ENCODE assay signal across 8 cellular contexts in the genomic region with DNA sequence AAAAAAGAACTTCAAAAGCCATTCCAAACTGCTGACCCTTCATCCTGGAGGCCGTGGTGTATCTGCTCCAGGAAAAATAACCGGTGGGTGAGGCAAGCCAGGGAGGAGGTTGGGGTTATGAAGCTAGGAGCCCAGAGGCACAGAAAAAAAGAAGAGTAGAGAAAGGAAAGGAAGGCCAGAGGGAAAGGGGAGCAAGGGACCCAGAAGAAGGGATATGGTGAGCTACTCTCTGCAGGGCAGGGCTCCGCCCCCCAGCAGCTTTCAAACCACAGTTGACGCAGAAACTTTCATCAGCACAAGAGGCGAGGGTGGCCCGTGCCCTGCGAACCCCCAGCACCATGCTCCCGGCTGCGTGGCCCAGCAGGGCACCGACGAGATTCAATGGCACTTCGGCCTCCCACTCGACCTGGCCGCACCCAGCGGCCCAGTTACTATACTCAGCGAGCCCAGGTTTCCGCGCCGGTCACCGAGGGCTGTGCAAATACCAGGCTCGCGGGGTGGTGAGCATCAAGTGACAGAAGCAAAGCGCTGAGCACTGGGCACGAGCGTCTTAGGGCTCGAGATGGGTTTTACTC. TPM values are rescaled to one million over a fixed set of nuclear protein-coding genes. Genes with fewer than 3 reads are reported as not detected.
DNase-seq lines count a peak whose midpoint lies in the region; TF ChIP-seq lines count a peak whose summit lies in the region.

No MANE protein-coding gene starts in this region.

- H3K79me2 ChIP-seq in DOHH2 (ENCODE audit: control insufficient read depth, low read length) (peaks cover 60% of the 10 kb centered on the region), SK-N-SH (ENCODE audit: insufficient read depth) (peaks cover 15% of the 10 kb centered on the region; the same call in 1 of the 2 replicates)

- CTCF ChIA-PET in SK-N-SH (lab: Yijun Ruan, JAX): interaction anchor here (1.0 to 1.2 kb wide), 2 partner anchors 78 to 509 kb away, joined by 3 read pairs; no protein-coding TSS in a partner anchor

- DNase-seq in GM20000 (ENCODE audit: low spot score) (peak; percentile 74), HL-60 (ENCODE audit: low read depth in 1 of 2, low spot score in 1 of 2) (peak in 1 of 2 experiments; percentile 73), SK-N-SH (peak; percentile 69), left ventricle myocardium inferior (peak; percentile 24), renal cortical epithelial cell (ENCODE audit: low read depth) (peak; percentile 31), NCI-H446 treated with DMSO at 0.1 percent for 48 hours (lab: John Stamatoyannopoulos, UW) (no peak)

- H3K36me3 ChIP-seq in DOHH2 (ENCODE audit: control insufficient read depth, low read length) (peaks cover 56% of the 10 kb centered on the region), SK-N-SH (replicated peaks in 1 of 2; ENCODE audit: control insufficient read depth in 1 of 2, insufficient read depth in 2 of 2, low read length in 1 of 2) (peaks cover 6 to 11% of the 10 kb centered on the region in 2 experiments), left ventricle myocardium inferior (peaks cover 7% of the 10 kb centered on the region)

- H3F3A ChIP-seq in DOHH2 (ENCODE audit: control insufficient read depth, insufficient read depth) (no peaks in the 10 kb centered on the region), SK-N-SH (replicated peaks; ENCODE audit: insufficient read depth) (peaks cover 3% of the 10 kb centered on the region)

- peak overlapping the region; percentile 90 for H3K4me3 Mint-ChIP-seq in activated naive CD8-positive, alpha-beta T cell

- H3K9ac ChIP-seq in SK-N-SH: peak overlapping the region; percentile 77

- H3K27me3 Mint-ChIP-seq in activated naive CD8-positive, alpha-beta T cell: no peaks in the 10 kb centered on the region

- no peak for TF ChIP-seq RAD21 in SK-N-SH (IDR thresholded peaks at IDR 0.05; ENCODE audit: low read length)

- TF ChIP-seq CTCF in DOHH2 (IDR thresholded peaks at IDR 0.05; ENCODE audit: low read depth, low read length, poor library complexity, severe bottlenecking) (no peak), GM20000 (IDR thresholded peaks at IDR 0.05; ENCODE audit: extremely low read depth, missing control alignments) (no peak), HL-60 (IDR thresholded peaks at IDR 0.05; ENCODE audit: insufficient read depth, low read length) (no peak), SK-N-SH (IDR thresholded peaks at IDR 0.05) (no peak), left ventricle myocardium inferior (IDR thresholded peaks at IDR 0.05; ENCODE audit: borderline replicate concordance) (no peak)

- H3K9me2 ChIP-seq in DOHH2 (replicated peaks; ENCODE audit: control insufficient read depth, low read length) (no peaks in the 10 kb centered on the region), SK-N-SH (no peaks in the 10 kb centered on the region)

- POLR2A ChIA-PET in SK-N-SH (lab: Yijun Ruan, JAX): interaction anchor here (1.1 to 1.2 kb wide), 2 partner anchors 10 to 344 kb away, joined by 3 to 5 read pairs; a partner anchor contains a TSS

- TF ChIP-seq EP300 in SK-N-SH (IDR thresholded peaks at IDR 0.05; ENCODE audit: borderline replicate concordance in 1 of 2, low read depth in 1 of 2, low read length in 1 of 2): no peak

- peaks cover 17% of the 10 kb centered on the region for H3K36me3 Mint-ChIP-seq in activated naive CD8-positive, alpha-beta T cell

- no peaks in the 10 kb centered on the region for H3K9me3 ChIP-seq in DOHH2 (ENCODE audit: control insufficient read depth, insufficient read depth, low read length)
- no peaks in the 10 kb centered on the region for H3K9me3 ChIP-seq in SK-N-SH
- no peaks in the 10 kb centered on the region for H3K9me3 ChIP-seq in left ventricle myocardium inferior (replicated peaks)

- H2AFZ ChIP-seq in SK-N-SH (ENCODE audit: low read depth): peak overlapping the region; percentile 77; the same call in 1 of the 2 replicates

- H4K20me1 ChIP-seq in DOHH2 (ENCODE audit: control insufficient read depth, insufficient read depth, low read depth, low read length) (peaks cover 24% of the 10 kb centered on the region), SK-N-SH (ENCODE audit: insufficient read depth) (no peaks in the 10 kb centered on the region)

- no peaks in the 10 kb centered on the region for H3K27me3 ChIP-seq in DOHH2 (ENCODE audit: control insufficient read depth, low read length)
- H3K27me3 ChIP-seq in HL-60 (ENCODE audit: insufficient read depth, poor library complexity, severe bottlenecking): no peaks in the 10 kb centered on the region
- no peaks in the 10 kb centered on the region for H3K27me3 ChIP-seq in SK-N-SH (ENCODE audit: insufficient read depth)
- no peaks in the 10 kb centered on the region for H3K27me3 ChIP-seq in left ventricle myocardium inferior (ENCODE audit: low read depth)

- H3K4me3 ChIP-seq in DOHH2 (ENCODE audit: low read length) (peak overlapping the region; percentile 93), HL-60 (replicated peaks; ENCODE audit: insufficient read depth, low read length) (peak overlapping the region; percentile 69), SK-N-SH (ENCODE audit: low read depth in 2 of 2, low read length in 1 of 2) (peak overlapping the region; percentile 71 to 74), left ventricle myocardium inferior (peak overlapping the region; percentile 89)

- intact Hi-C loops in left ventricle myocardium inferior (cut with micrococcal nuclease): no loop called here

- H3K9me3 Mint-ChIP-seq in activated naive CD8-positive, alpha-beta T cell (ENCODE audit: low read depth): no peaks in the 10 kb centered on the region

- H3K4me1 ChIP-seq in DOHH2 (ENCODE audit: control insufficient read depth, low read length) (peaks cover 35% of the 10 kb centered on the region), SK-N-SH (ENCODE audit: control insufficient read depth in 1 of 2, insufficient read depth in 2 of 2, low read depth in 1 of 2, low read length in 1 of 2) (peaks cover 0 to 6% of the 10 kb centered on the region in 2 experiments; a peak in 1 of 4 replicates), left ventricle myocardium inferior (peaks cover 16% of the 10 kb centered on the region)

- peak overlapping the region; percentile 98 for H3K27ac Mint-ChIP-seq in activated naive CD8-positive, alpha-beta T cell

- WGBS in SK-N-SH (ENCODE audit: low lambda C conversion rate): 7% methylated on average over 8 of the region's 26 CpGs

- H3K27ac ChIP-seq in DOHH2 (ENCODE audit: low read depth, low read length): peak overlapping the region; percentile 66
- peak overlapping the region; percentile 93 for H3K27ac ChIP-seq in HL-60 (replicated peaks)
- H3K27ac ChIP-seq in SK-N-SH (ENCODE audit: low read depth in 2 of 2, low read length in 1 of 2): peak overlapping the region; percentile 52 to 66; a peak in 3 of 4 replicates
- H3K27ac ChIP-seq in left ventricle myocardium inferior (replicated peaks): peak overlapping the region; percentile 73

- H3K4me1 Mint-ChIP-seq in activated naive CD8-positive, alpha-beta T cell (ENCODE audit: low read depth): peaks cover 38% of the 10 kb centered on the region

- H3K4me2 ChIP-seq in DOHH2 (ENCODE audit: low read length) (peak overlapping the region; percentile 92), SK-N-SH (peak overlapping the region; percentile 79)

TF ChIP-seq in SK-N-SH, 30 proteins besides CTCF, POLR2A, EP300 and RAD21:
- TF ChIP-seq, protein P1, sequence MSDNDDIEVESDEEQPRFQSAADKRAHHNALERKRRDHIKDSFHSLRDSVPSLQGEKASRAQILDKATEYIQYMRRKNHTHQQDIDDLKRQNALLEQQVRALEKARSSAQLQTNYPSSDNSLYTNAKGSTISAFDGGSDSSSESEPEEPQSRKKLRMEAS (IDR thresholded peaks at IDR 0.05; ENCODE audit: low read depth): 0 out of 2 replicates have a peak, but pooled peaks have one; percentile 21
- TF ChIP-seq, protein P2, sequence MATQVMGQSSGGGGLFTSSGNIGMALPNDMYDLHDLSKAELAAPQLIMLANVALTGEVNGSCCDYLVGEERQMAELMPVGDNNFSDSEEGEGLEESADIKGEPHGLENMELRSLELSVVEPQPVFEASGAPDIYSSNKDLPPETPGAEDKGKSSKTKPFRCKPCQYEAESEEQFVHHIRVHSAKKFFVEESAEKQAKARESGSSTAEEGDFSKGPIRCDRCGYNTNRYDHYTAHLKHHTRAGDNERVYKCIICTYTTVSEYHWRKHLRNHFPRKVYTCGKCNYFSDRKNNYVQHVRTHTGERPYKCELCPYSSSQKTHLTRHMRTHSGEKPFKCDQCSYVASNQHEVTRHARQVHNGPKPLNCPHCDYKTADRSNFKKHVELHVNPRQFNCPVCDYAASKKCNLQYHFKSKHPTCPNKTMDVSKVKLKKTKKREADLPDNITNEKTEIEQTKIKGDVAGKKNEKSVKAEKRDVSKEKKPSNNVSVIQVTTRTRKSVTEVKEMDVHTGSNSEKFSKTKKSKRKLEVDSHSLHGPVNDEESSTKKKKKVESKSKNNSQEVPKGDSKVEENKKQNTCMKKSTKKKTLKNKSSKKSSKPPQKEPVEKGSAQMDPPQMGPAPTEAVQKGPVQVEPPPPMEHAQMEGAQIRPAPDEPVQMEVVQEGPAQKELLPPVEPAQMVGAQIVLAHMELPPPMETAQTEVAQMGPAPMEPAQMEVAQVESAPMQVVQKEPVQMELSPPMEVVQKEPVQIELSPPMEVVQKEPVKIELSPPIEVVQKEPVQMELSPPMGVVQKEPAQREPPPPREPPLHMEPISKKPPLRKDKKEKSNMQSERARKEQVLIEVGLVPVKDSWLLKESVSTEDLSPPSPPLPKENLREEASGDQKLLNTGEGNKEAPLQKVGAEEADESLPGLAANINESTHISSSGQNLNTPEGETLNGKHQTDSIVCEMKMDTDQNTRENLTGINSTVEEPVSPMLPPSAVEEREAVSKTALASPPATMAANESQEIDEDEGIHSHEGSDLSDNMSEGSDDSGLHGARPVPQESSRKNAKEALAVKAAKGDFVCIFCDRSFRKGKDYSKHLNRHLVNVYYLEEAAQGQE (IDR thresholded peaks at IDR 0.05; ENCODE audit: low read depth, low read length): no peak
- TF ChIP-seq JUND (IDR thresholded peaks at IDR 0.05): no peak
- TF ChIP-seq TCF12 (IDR thresholded peaks at IDR 0.05): no peak

RNA-seq across cellular contexts. Expression of a gene that starts 0.7 kb away (rescaled TPM):
- 18.4 and 18.9 TPM in 2 replicates for polyA plus RNA-seq in SK-N-SH (2012; rRNA removed)
- 20.8 and 22.9 TPM in 2 replicates for polyA plus RNA-seq in SK-N-SH (2012; cell fraction: cytosol; rRNA removed)
- polyA plus RNA-seq in SK-N-SH (2012; cell fraction: nucleus; rRNA removed): 8.8 and 15.5 TPM in 2 replicates
- total RNA-seq in left ventricle myocardium inferior (2.9 TPM), renal cortical epithelial cell (14.4 and 14.8 TPM in 2 replicates)

RNA-seq across cellular contexts. Expression of a gene that starts 38.6 kb away (rescaled TPM):
- not detected in 2 replicates for polyA plus RNA-seq in SK-N-SH (2012; rRNA removed)
- not detected in 2 replicates for polyA plus RNA-seq in SK-N-SH (2012; cell fraction: cytosol; rRNA removed)
- 0.02 TPM in 1 of 2 replicates, not detected in the other for polyA plus RNA-seq in SK-N-SH (2012; cell fraction: nucleus; rRNA removed)
- total RNA-seq in left ventricle myocardium inferior: not detected
- not detected in 2 replicates for total RNA-seq in renal cortical epithelial cell
